33 cellular contexts compared by ENCODE assay signal in the genomic region with DNA sequence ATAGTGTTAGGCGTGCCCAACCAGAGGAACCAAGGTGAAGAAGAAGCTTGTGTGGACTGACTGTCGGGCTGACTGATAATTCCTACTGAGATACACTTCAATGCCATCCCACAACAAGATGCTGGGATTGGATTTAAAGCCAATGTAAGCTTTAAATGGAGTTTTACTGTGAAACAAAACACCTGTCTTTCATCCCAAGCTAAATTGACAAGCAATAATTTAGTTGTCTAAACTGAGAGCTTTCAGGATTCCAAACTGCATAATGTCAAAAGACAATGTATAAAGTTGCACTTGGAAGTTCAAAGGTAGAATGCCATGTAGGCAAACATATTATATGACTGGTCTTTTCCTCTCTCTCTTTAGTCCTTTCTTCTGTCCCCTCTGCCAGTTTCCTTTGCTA.
"Had no signal": no experiment of that assay in that cellular context is flagged by ENCODE, and none has a peak within 500 bp of the region (broad histone marks: within the 10 kb centered on the region; RNA-seq: fewer than 3 reads in every experiment).

No MANE protein-coding gene starts in this region.

- FAIRE-seq: astrocyte, bronchial epithelial cell had no signal

- H3K9me3 ChIP-seq: adrenal gland, ascending aorta, body of pancreas, breast epithelium had no signal

- H3K4me1 ChIP-seq: adrenal gland, ascending aorta, body of pancreas, breast epithelium had no signal

- ATAC-seq: activated naive CD4-positive, alpha-beta T cell treated with anti-CD3 and anti-CD28 coated beads, Interleukin-2, amount 50 U/mL, for 72 hours; activated naive CD8-positive, alpha-beta T cell treated with anti-CD3 and anti-CD28 coated beads, Interleukin-2, amount 50 U/mL, for 24 hours; activated T-cell treated with anti-CD3 and anti-CD28 coated beads, Interleukin-2, amount 50 U/mL, for 4 hours; activated T-cell treated with anti-CD3 and anti-CD28 coated beads, Interleukin-2, amount 50 U/mL, for 72 hours; activated T-helper 17 cell treated with anti-CD3 and anti-CD28 coated beads, Interleukin-2, amount 50 U/mL, for 72 hours; body of pancreas had no signal

- H3K36me3 ChIP-seq: adrenal gland, ascending aorta, brain microvascular endothelial cell, breast epithelium, cardiac muscle cell had no signal

- DNase-seq: activated effector memory CD4-positive, alpha-beta T cell treated with anti-CD3 and anti-CD28 coated beads, Interleukin-2, amount 50 U/mL, for 16 hours; activated effector memory CD4-positive, alpha-beta T cell treated with Interleukin-2 at 50 U/mL for 16 hours; activated gamma-delta T cell; activated gamma-delta T cell treated with Interleukin-2 at 50 U/mL for 16 hours; activated naive CD4-positive, alpha-beta T cell; activated naive CD4-positive, alpha-beta T cell treated with anti-CD3 and anti-CD28 coated beads for 36 hours; activated naive CD4-positive, alpha-beta T cell treated with anti-CD3 and anti-CD28 coated beads, Interleukin-2, amount 10 ng/mL, durations not matched to agents 7 days and 5 days; activated naive CD4-positive, alpha-beta T cell treated with anti-CD3 and anti-CD28 coated beads, Interleukin-2, amount 50 U/mL, for 16 hours; activated naive CD4-positive, alpha-beta T cell treated with Interleukin-2 at 50 U/mL for 16 hours; activated naive CD8-positive, alpha-beta T cell treated with anti-CD3 and anti-CD28 coated beads for 36 hours; activated naive CD8-positive, alpha-beta T cell treated with anti-CD3 and anti-CD28 coated beads, Interleukin-2, amount 10 ng/mL, durations not matched to agents 7 days and 5 days; activated naive CD8-positive, alpha-beta T cell treated with anti-CD3 and anti-CD28 coated beads, Interleukin-2, amount 50 U/mL, for 24 hours; activated T-cell treated with anti-CD3 and anti-CD28 coated beads, Interleukin-2, amount 50 U/mL, for 24 hours; activated T-cell treated with anti-CD3 and anti-CD28 coated beads, Interleukin-2, amount 50 U/mL, for 4 hours; activated T-cell treated with anti-CD3 and anti-CD28 coated beads, Interleukin-2, amount 50 U/mL, for 48 hours; activated T-cell treated with anti-CD3 and anti-CD28 coated beads, Interleukin-2, amount 50 U/mL, for 72 hours; adrenal gland; amniotic stem cell; amygdala; anterior cingulate cortex; aorta; body of pancreas; brain microvascular endothelial cell; caudate nucleus; central memory CD4-positive, alpha-beta T cell; cerebellar nuclear complex had no signal

- H3K27me3 ChIP-seq: adrenal gland, ascending aorta, body of pancreas, brain microvascular endothelial cell, breast epithelium, cardiac muscle cell had no signal

- H3K4me3 ChIP-seq: adrenal gland, ascending aorta, body of pancreas, breast epithelium, cardiac muscle cell had no signal

- H3K27ac ChIP-seq: adrenal gland, ascending aorta, body of pancreas, brain microvascular endothelial cell, breast epithelium, cardiac muscle cell had no signal
